Comparison of ENCODE assay signal across 18 cellular contexts in the genomic region with DNA sequence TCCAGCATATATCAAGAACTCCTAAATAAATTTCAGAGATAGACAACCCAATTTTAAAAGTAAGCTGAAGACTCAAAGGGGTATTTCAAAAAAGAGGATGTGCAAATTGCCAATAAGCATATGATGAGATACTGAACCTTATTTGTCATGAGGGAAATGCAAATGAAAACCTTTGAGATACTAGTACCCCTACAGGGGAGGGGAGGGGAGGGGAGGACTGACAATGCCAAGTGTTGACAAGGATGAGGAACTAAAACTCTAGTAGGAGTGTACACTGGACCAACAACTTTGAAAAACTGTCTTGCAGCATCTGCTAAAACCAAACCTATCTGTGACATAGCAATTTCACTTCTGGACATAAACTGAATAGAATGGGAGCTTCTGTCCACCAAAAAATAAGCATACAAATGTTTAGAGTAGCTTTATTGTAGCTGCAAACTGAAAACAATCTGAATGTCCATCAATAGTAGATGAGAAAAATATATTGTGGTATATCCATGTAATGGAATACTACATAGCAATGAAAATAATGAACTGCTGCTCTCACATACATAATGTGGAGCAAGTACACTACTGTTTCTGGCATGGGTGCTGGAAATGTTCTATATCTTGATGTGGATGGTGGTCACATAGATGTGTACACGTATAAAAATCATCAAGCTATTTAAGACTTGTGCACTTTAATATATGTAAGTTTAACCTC.
"Had no signal": no experiment of that assay in that cellular context is flagged by ENCODE, and none has a peak within 500 bp of the region (broad histone marks: within the 10 kb centered on the region; RNA-seq: fewer than 3 reads in every experiment).

No MANE protein-coding gene starts in this region.

- H3K36me3 ChIP-seq: neural progenitor cell, ovary, right atrium auricular region, tibial nerve, upper lobe of right lung had no signal

- H3K9me3 ChIP-seq: ovary, upper lobe of right lung had no signal

- H3K27me3 ChIP-seq: dorsolateral prefrontal cortex, ovary, right atrium auricular region had no signal

- H3K4me2 ChIP-seq: neural progenitor cell had no signal

- H3K27ac ChIP-seq: dorsolateral prefrontal cortex, neural progenitor cell, ovary, right atrium auricular region, tibial nerve, upper lobe of right lung had no signal

- FAIRE-seq: small intestine had no signal

- H3K9ac ChIP-seq: neural progenitor cell had no signal

- H3K4me1 ChIP-seq: neural progenitor cell, right atrium auricular region, tibial nerve, upper lobe of right lung had no signal

- ATAC-seq: natural killer cell treated with Interleukin-12 subunit alpha and Interleukin-12 subunit beta and Interleukin-15 and Interleukin-18, amount 100 ng/mL, for 72 hours; upper lobe of right lung had no signal

- H3K4me3 ChIP-seq: dorsolateral prefrontal cortex, neural progenitor cell, ovary, right atrium auricular region, tibial nerve, upper lobe of right lung had no signal

- H3K9me3 Mint-ChIP-seq: natural killer cell treated with Interleukin-12 subunit alpha and Interleukin-12 subunit beta and Interleukin-15 and Interleukin-18, amount 100 ng/mL, for 72 hours; stimulated activated naive CD8-positive, alpha-beta T cell treated with anti-CD3 and anti-CD28 coated beads, Interleukin-15, Interleukin-2, amounts not matched to agents 100 ng/mL and 50 ng/mL, for 24 hours had no signal

- H3K27ac Mint-ChIP-seq: mesothelial cell of epicardium; natural killer cell treated with Interleukin-12 subunit alpha and Interleukin-12 subunit beta and Interleukin-15 and Interleukin-18, amount 100 ng/mL, for 72 hours; neural progenitor cell; stimulated activated naive CD8-positive, alpha-beta T cell treated with anti-CD3 and anti-CD28 coated beads, Interleukin-15, Interleukin-2, amounts not matched to agents 100 ng/mL and 50 ng/mL, for 24 hours had no signal

- H3K36me3 Mint-ChIP-seq: mesothelial cell of epicardium; natural killer cell treated with Interleukin-12 subunit alpha and Interleukin-12 subunit beta and Interleukin-15 and Interleukin-18, amount 100 ng/mL, for 72 hours; neural progenitor cell had no signal

- DNase-seq: cortex of kidney; dorsolateral prefrontal cortex; effector CD8-positive, alpha-beta T cell; foreskin melanocyte; hippocampal formation; kidney glomerular epithelial cell; mammary epithelial cell; nucleus accumbens; ovary; small intestine; stimulated activated CD4-positive, alpha-beta T cell treated with anti-CD3 and anti-CD28 coated beads, Interleukin-12 subunit alpha, Interleukin-12 subunit beta, amount 100 ng/mL, for 4 hours; upper lobe of right lung had no signal

- H2AFZ ChIP-seq: neural progenitor cell had no signal

- H3K4me3 Mint-ChIP-seq: mesothelial cell of epicardium; natural killer cell treated with Interleukin-12 subunit alpha and Interleukin-12 subunit beta and Interleukin-15 and Interleukin-18, amount 100 ng/mL, for 72 hours; neural progenitor cell; stimulated activated naive CD8-positive, alpha-beta T cell treated with anti-CD3 and anti-CD28 coated beads, Interleukin-15, Interleukin-2, amounts not matched to agents 100 ng/mL and 50 ng/mL, for 24 hours had no signal
